Comparison of ENCODE assay signal across 25 cellular contexts in the genomic region with DNA sequence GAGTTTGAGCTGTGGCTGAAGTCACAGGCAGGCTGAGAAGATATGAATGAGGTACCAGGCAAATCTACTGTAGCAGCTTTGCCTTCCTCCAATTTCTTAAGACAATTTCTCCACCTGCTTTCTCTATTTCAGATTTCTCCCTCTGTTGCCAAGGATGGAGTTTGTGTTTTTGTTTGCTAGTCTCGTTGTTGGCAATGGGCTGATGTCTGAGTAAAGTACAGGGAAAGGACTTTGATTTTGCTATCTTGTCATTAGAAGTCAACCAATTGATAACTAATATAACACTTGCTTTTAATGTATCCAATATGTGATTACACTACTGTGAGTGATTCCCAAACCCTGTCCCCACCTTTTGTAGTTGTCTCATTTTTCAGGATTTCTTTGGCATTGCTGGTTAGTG. TPM values are rescaled to one million over a fixed set of nuclear protein-coding genes. Genes with fewer than 3 reads are reported as not detected.
A peak's percentile ranks its signal among the peaks of the same experiment; 100 is the strongest.
DNase-seq lines count a peak whose midpoint lies in the region; ATAC-seq, FAIRE-seq and TF ChIP-seq lines count a peak whose summit lies in the region.
"Had no signal": no experiment of that assay in that cellular context is flagged by ENCODE, and none has a peak within 500 bp of the region (broad histone marks: within the 10 kb centered on the region; RNA-seq: fewer than 3 reads in every experiment).

No MANE protein-coding gene starts in this region.

- peaks cover 0 to 5% (median 3%) of the 10 kb centered on the region in 4 donors for H3K4me1 ChIP-seq in liver (ENCODE audit: control insufficient read depth in 4 of 4, insufficient read depth in 4 of 4, low read length in 3 of 4)
- no peaks in the 10 kb centered on the region for H3K4me1 ChIP-seq in HepG2 (ENCODE audit: insufficient read depth, low read length)
- H3K4me1 ChIP-seq: BE2C had no signal

- no peaks in the 10 kb centered on the region for H3K36me3 ChIP-seq in liver (ENCODE audit: control insufficient read depth in 4 of 4, insufficient read depth in 3 of 4, low read depth in 1 of 4, low read length in 3 of 4)
- H3K36me3 ChIP-seq in HepG2 (replicated peaks in 1 of 2; ENCODE audit: control insufficient read depth in 1 of 2, insufficient read depth in 2 of 2, low read length in 2 of 2), result no peaks in the 10 kb centered on the region
- H3K36me3 ChIP-seq: BE2C, BLaER1 had no signal

- no peak overlapping the region for H2AFZ ChIP-seq in HepG2 (ENCODE audit: low read length)

- TF ChIP-seq CTCF in liver (IDR thresholded peaks at IDR 0.05; ENCODE audit: low read depth, low read length, missing input control) (no peak), HepG2 (CRISPR knock-in tag; IDR thresholded peaks at IDR 0.05) (no peak)

- FAIRE-seq in HepG2 (lab: Jason Lieb, UNC), result no peak
- FAIRE-seq: A204.1, GM12878, GM12892, GM18507 had no signal

- H3K9ac ChIP-seq in liver (ENCODE audit: low read depth in 1 of 2, low read length in 2 of 2) (no peak overlapping the region), HepG2 (ENCODE audit: insufficient read depth, low read depth, low read length) (no peak overlapping the region)
- H3K9ac ChIP-seq: BLaER1 had no signal

- H3K4me2 ChIP-seq in HepG2 (ENCODE audit: low read depth, low read length), result no peak overlapping the region
- H3K4me2 ChIP-seq: BLaER1 had no signal

- in situ Hi-C loops in HepG2 (cut with HindIII; ENCODE audit: extremely low pct_ligation_motif_present, low pct_unique_long_range_greater_than_20kb), result no loop called here

- WGBS in liver, result 30% methylated on average over 1 of the region's 1 CpG
- WGBS in HepG2 (ENCODE audit: low lambda C conversion rate), result 36% methylated on average over 1 of the region's 1 CpG

- H3K4me3 ChIP-seq in liver (ENCODE audit: low read depth in 1 of 3, low read length in 3 of 3) (no peak overlapping the region), HepG2 (replicated peaks in 1 of 3; ENCODE audit: insufficient read depth in 1 of 3, low read depth in 2 of 3, low read length in 3 of 3) (no peak overlapping the region)
- H3K4me3 ChIP-seq: BLaER1, GM12878 had no signal

- ATAC-seq in HepG2 (no peak), left lobe of liver (peak; percentile 77), HG02870 (IDR thresholded peaks at IDR 0.05; ENCODE audit: unreplicated experiment) (no peak)
- ATAC-seq: GM12878 had no signal

- H3K27ac ChIP-seq in liver (ENCODE audit: low read depth in 1 of 2, low read length in 2 of 2) (no peak overlapping the region), HepG2 (ENCODE audit: extremely low read length, insufficient read depth, low read length) (no peak overlapping the region)
- H3K27ac ChIP-seq: BLaER1 had no signal

- no peak for DNase-seq in HepG2 (ENCODE audit: low spot score)
- DNase-seq in left lobe of liver (ENCODE audit: low spot score), result no peak
- DNase-seq in medulla oblongata (ENCODE audit: extremely low spot score), result no peak
- DNase-seq: 8988T; ACHN; BE2C; C1 segment of cervical spinal cord; CD4-positive, alpha-beta memory T cell; CD4-positive, CD25-positive, alpha-beta regulatory T cell; CD8-positive, alpha-beta memory T cell; COR-L47; DMS 273 treated with DMSO at 0.1 percent for 48 hours; DMS153; DMS53; DMS79; DND-41; EL; GDM1 had no signal

- TF ChIP-seq RAD21 in liver (IDR thresholded peaks at IDR 0.05) (no peak), HepG2 (CRISPR knock-in tag; IDR thresholded peaks at IDR 0.05) (no peak)

- H3K27me3 ChIP-seq in liver (ENCODE audit: control insufficient read depth in 4 of 4, insufficient read depth in 4 of 4, low read length in 3 of 4) (no peaks in the 10 kb centered on the region), HepG2 (ENCODE audit: control insufficient read depth in 1 of 2, insufficient read depth in 2 of 2, low read length in 2 of 2) (no peaks in the 10 kb centered on the region; a peak in 1 of 5 replicates)
- H3K27me3 ChIP-seq: BE2C, BLaER1 had no signal

- intact Hi-C loops in HepG2 (cut with micrococcal nuclease; ENCODE audit: unreplicated experiment), result no loop called here

- CTCF ChIA-PET in HepG2 (lab: Yijun Ruan, JAX; ENCODE audit: low intra/inter-chr PET ratio, low total read pairs), result no interaction called here

- H3K79me2 ChIP-seq in HepG2 (ENCODE audit: insufficient read depth, low read length), result no peaks in the 10 kb centered on the region

- BruUV-seq in HepG2 (replicated peaks; lab: Mats Ljungman, UMichigan), result no TSS peak

- H3K9me3 ChIP-seq in liver (ENCODE audit: control insufficient read depth in 4 of 4, low read length in 3 of 4) (no peaks in the 10 kb centered on the region), HepG2 (ENCODE audit: low read length) (no peaks in the 10 kb centered on the region)
- H3K9me3 ChIP-seq: BE2C, BLaER1 had no signal

- POLR2A ChIA-PET in HepG2 (lab: Yijun Ruan, JAX), result no interaction called here

- TF ChIP-seq POLR2A in HepG2 (IDR thresholded peaks at IDR 0.05; ENCODE audit: insufficient read depth in 1 of 2, low read depth in 2 of 2, low read length in 2 of 2), result no peak

- no peaks in the 10 kb centered on the region for H4K20me1 ChIP-seq in HepG2 (ENCODE audit: insufficient read depth, low read length)
- H4K20me1 ChIP-seq: BLaER1 had no signal

- TF ChIP-seq EP300 in HepG2 (IDR thresholded peaks at IDR 0.05; ENCODE audit: low read depth in 2 of 2, low read length in 2 of 2), result no peak
- no peak for TF ChIP-seq EP300 in HepG2 (CRISPR knock-in tag; IDR thresholded peaks at IDR 0.05; ENCODE audit: borderline replicate concordance)

TF ChIP-seq in liver, 16 proteins besides CTCF, POLR2A, EP300 and RAD21 (continues in another document):
- TF ChIP-seq YY1 (IDR thresholded peaks at IDR 0.05), result no peak

RNA-seq across cellular contexts. Expression of a gene that starts 40.1 kb away (rescaled TPM):
- 10 to 100 TPM; 19.1 to 23.8 TPM for total RNA-seq in liver
- polyA plus RNA-seq in liver, result 10 to 100 TPM; 11.2 to 15.8 TPM
- total RNA-seq in HepG2 (2016; rRNA removed; fragmentation: Illumina TruSeq; extraction: Trizol), result 44.1 and 62.9 TPM in 2 replicates
- total RNA-seq in HepG2 (2016; cell fraction: cytosol; rRNA removed; fragmentation: Illumina TruSeq; extraction: Trizol; ENCODE audit: low read depth), result 17.9 and 20.2 TPM in 2 replicates
- total RNA-seq in HepG2 (2016; cell fraction: insoluble cytoplasmic fraction; rRNA removed; fragmentation: Illumina TruSeq; extraction: Trizol), result 44.0 and 58.1 TPM in 2 replicates
- total RNA-seq in HepG2 (2016; cell fraction: membrane; rRNA removed; fragmentation: Illumina TruSeq; extraction: Trizol), result 46.2 and 47.5 TPM in 2 replicates
- total RNA-seq in HepG2 (2016; cell fraction: nucleus; rRNA removed; fragmentation: Illumina TruSeq; extraction: Trizol), result 21.7 and 27.0 TPM in 2 replicates
- polyA plus RNA-seq in HepG2 (2011; rRNA removed), result 14.7 and 19.0 TPM in 2 replicates
- polyA plus RNA-seq in HepG2 (2011; cell fraction: cytosol; rRNA removed), result 9.2 and 13.5 TPM in 2 replicates
- 4.5 and 5.4 TPM in 2 replicates for polyA plus RNA-seq in HepG2 (2011; cell fraction: nucleus; rRNA removed)
- polyA plus RNA-seq in HepG2 (2012), result 27.4 and 29.6 TPM in 2 replicates
- polyA plus RNA-seq in HepG2 (2016; cell fraction: cytosol; fragmentation: Illumina TruSeq; extraction: Trizol; ENCODE audit: low read depth), result 14.3 and 16.0 TPM in 2 replicates
- polyA plus RNA-seq in HepG2 (2016; cell fraction: insoluble cytoplasmic fraction; fragmentation: Illumina TruSeq; extraction: Trizol; ENCODE audit: low read depth), result 57.4 and 61.1 TPM in 2 replicates
- 32.5 and 36.1 TPM in 2 replicates for polyA plus RNA-seq in HepG2 (2016; cell fraction: membrane; fragmentation: Illumina TruSeq; extraction: Trizol; ENCODE audit: low read depth)
- polyA plus RNA-seq in HepG2 (2016; cell fraction: nucleus; fragmentation: Illumina TruSeq; extraction: Trizol; ENCODE audit: insufficient read depth, low read depth), result 23.4 and 25.5 TPM in 2 replicates
- 4.5 and 6.2 TPM in 2 replicates for polyA minus RNA-seq in HepG2 (2011; rRNA and poly(A)+ RNA removed; ENCODE audit: low replicate concordance)
- 24.5 and 25.1 TPM in 2 replicates for polyA minus RNA-seq in HepG2 (2011; cell fraction: cytosol; rRNA and poly(A)+ RNA removed)
- polyA minus RNA-seq in HepG2 (2011; cell fraction: nucleus; rRNA and poly(A)+ RNA removed), result 21.0 and 24.1 TPM in 2 replicates
- total RNA-seq in left lobe of liver, result 24.1 TPM
